ENCODE assay signal across 1 cellular context in the genomic region with DNA sequence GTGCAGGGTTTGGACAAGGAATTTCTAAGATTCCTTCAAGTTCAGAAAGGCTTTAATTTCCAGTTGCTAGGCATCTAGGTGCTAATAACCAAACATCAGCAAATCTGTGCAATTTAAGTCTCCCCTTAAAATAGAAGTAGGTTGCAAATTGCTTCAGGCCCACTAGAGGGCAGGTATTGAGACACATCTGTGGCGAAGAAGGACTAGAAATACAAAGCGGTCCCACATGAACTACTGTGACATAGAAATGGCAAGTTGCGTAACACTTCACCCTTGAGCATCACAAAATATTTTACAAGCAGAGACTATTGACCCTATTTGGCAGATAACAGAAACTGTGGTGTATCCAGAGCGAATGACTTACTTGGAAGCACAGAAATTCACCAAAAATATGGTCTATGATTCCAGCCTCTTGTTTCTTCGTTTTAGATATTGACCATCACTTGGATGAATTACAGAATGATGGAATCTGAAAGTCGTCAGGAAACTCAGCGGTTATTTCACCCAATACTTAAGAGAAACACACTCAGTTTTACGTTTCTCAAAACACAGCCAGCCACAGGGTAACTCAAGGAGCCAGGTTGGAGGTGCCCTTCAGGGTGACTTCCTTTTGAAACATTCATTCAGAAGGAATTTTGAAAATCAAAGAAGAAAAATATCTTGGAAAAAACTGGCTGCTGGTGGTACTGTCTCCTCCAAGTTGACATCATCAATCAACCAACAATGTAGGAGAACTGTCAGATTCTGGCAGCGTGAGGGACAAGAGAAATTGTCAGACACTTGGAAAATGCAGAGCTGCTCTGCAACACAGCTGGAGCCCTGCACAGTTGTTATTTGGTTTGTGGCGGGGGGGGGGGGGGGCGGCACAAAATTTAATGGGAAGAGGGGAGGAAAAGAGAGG.
TF ChIP-seq lines count a peak whose summit lies in the region.

No MANE protein-coding gene starts in this region.

TF ChIP-seq in K562, 482 proteins besides CTCF, POLR2A, EP300 and RAD21 (continued from another document):
- TF ChIP-seq ZNF134 (CRISPR knock-in tag; conservative IDR thresholded peaks at IDR 0.05) (no peak), DACH1 (IDR thresholded peaks at IDR 0.05; ENCODE audit: partially characterized antibody) (no peak), CEBPB (tag; IDR thresholded peaks at IDR 0.05) (peak; percentile 90), ZNF197 (CRISPR knock-in tag; IDR thresholded peaks at IDR 0.05; ENCODE audit: low read depth) (no peak)
